ENCODE assay signal across 18 cellular contexts in genomic region chr5:76351176-76351575, GRCh38. TPM values are rescaled to one million over a fixed set of nuclear protein-coding genes. Genes with fewer than 3 reads are reported as not detected.
DNase-seq lines count a peak whose midpoint lies in the region; ATAC-seq and TF ChIP-seq lines count a peak whose summit lies in the region.
"Had no signal": no experiment of that assay in that cellular context is flagged by ENCODE, and none has a peak within 500 bp of the region (broad histone marks: within the 10 kb centered on the region; RNA-seq: fewer than 3 reads in every experiment).

No MANE protein-coding gene starts in this region.

- no peaks in the 10 kb centered on the region for H4K20me1 ChIP-seq in SU-DHL-6 (ENCODE audit: low read depth, low read length)

- DNase-seq in gastrocnemius medialis (no peak), OCI-M2 (lab: John Stamatoyannopoulos, UW; ENCODE audit: unreplicated experiment) (no peak), NCI-H2196 (lab: John Stamatoyannopoulos, UW; ENCODE audit: unreplicated experiment) (no peak), cerebellar cortex (ENCODE audit: low spot score) (no peak)
- DNase-seq: activated naive CD4-positive, alpha-beta T cell; AML-193; DMS79 treated with DMSO at 0.1 percent for 48 hours; effector CD4-positive, alpha-beta T cell; NCI-H2081 treated with DMSO at 0.1 percent for 48 hours; NK-92 treated with Interleukin-12 subunit alpha and Interleukin-12 subunit beta, amount 100 ng/mL, for 24 hours; right lobe of liver; SK-N-SH; stimulated activated naive CD8-positive, alpha-beta T cell treated with anti-CD3 and anti-CD28 coated beads, Interleukin-15, Interleukin-2, amounts not matched to agents 100 U/mL and 50 U/mL, for 24 hours had no signal

- H3K4me2 ChIP-seq in SU-DHL-6 (ENCODE audit: low read depth, low read length, poor library complexity, severe bottlenecking): peak overlapping the region; percentile 55
- H3K4me2 ChIP-seq: SK-N-SH had no signal

- H3K9me3 ChIP-seq in SU-DHL-6 (ENCODE audit: insufficient read depth, low read length) (no peaks in the 10 kb centered on the region), gastrocnemius medialis (no peaks in the 10 kb centered on the region)
- H3K9me3 ChIP-seq: right lobe of liver, SK-N-SH had no signal

- H3F3A ChIP-seq in SU-DHL-6 (ENCODE audit: insufficient read depth): peaks cover 7% of the 10 kb centered on the region; the same call in 1 of the 2 replicates

- in situ Hi-C loops in gastrocnemius medialis (cut with MboI; ENCODE audit: low sequenced_read_pairs in 4 of 4): no loop called here

- no peaks in the 10 kb centered on the region for H3K9me2 ChIP-seq in SU-DHL-6 (replicated peaks; ENCODE audit: insufficient read depth, low read length)
- H3K9me2 ChIP-seq: SK-N-SH had no signal

- peak; percentile 28 for ATAC-seq in GM18907 (IDR thresholded peaks at IDR 0.05; ENCODE audit: unreplicated experiment)
- ATAC-seq in GM21576 (IDR thresholded peaks at IDR 0.05; ENCODE audit: unreplicated experiment): peak; percentile 14
- ATAC-seq in HG02981 (IDR thresholded peaks at IDR 0.05; ENCODE audit: unreplicated experiment): peak; percentile 3
- ATAC-seq in gastrocnemius medialis: no peak
- ATAC-seq: right lobe of liver; stimulated activated naive CD8-positive, alpha-beta T cell treated with anti-CD3 and anti-CD28 coated beads, Interleukin-15, Interleukin-2, amounts not matched to agents 100 U/mL and 50 U/mL, for 24 hours had no signal

- H2AFZ ChIP-seq in SU-DHL-6 (ENCODE audit: low read depth, low read length, severe bottlenecking): no peak overlapping the region

- H3K36me3 ChIP-seq in SU-DHL-6 (ENCODE audit: low read length) (no peaks in the 10 kb centered on the region), gastrocnemius medialis (no peaks in the 10 kb centered on the region)
- H3K36me3 ChIP-seq: right lobe of liver had no signal

- no peak overlapping the region; the same call in 1 of the 2 replicates for H3K9ac ChIP-seq in SU-DHL-6 (ENCODE audit: low read length)
- H3K9ac ChIP-seq: SK-N-SH had no signal

- no peak for TF ChIP-seq CTCF in SU-DHL-6 (IDR thresholded peaks at IDR 0.05; ENCODE audit: insufficient read depth, low read length, poor library complexity, severe bottlenecking)
- no peak for TF ChIP-seq CTCF in gastrocnemius medialis (IDR thresholded peaks at IDR 0.05 in 4 of 5, conservative IDR thresholded peaks at IDR 0.05 in 1 of 5)

- H3K4me1 ChIP-seq in gastrocnemius medialis: no peaks in the 10 kb centered on the region
- H3K4me1 ChIP-seq: right lobe of liver had no signal

- H3K79me2 ChIP-seq in SU-DHL-6 (ENCODE audit: insufficient read depth, low read length): no peaks in the 10 kb centered on the region

- intact Hi-C loops in gastrocnemius medialis (cut with DNase I; ENCODE audit: low total_unique reads): no loop called here

- H3K27me3 ChIP-seq in SU-DHL-6 (ENCODE audit: low read length) (no peaks in the 10 kb centered on the region), gastrocnemius medialis (no peaks in the 10 kb centered on the region)
- H3K27me3 ChIP-seq: right lobe of liver had no signal

- H3K4me3 ChIP-seq in SU-DHL-6 (ENCODE audit: insufficient read depth, low read length, poor library complexity, severe bottlenecking) (no peak overlapping the region), gastrocnemius medialis (no peak overlapping the region)
- H3K4me3 ChIP-seq: lung, right lobe of liver had no signal

- TF ChIP-seq POLR2A in gastrocnemius medialis (IDR thresholded peaks at IDR 0.05): no peak

- peak overlapping the region; percentile 92 for H3K27ac ChIP-seq in SU-DHL-6 (ENCODE audit: low read depth, low read length)
- H3K27ac ChIP-seq in gastrocnemius medialis: no peak overlapping the region
- H3K27ac ChIP-seq: right lobe of liver had no signal

RNA-seq across cellular contexts. Expression of gene IQGAP2, which starts 51.9 kb away (rescaled TPM):
- total RNA-seq in gastrocnemius medialis: 1 to 10 TPM; 1.5 to 6.8 (median 2.5) TPM

Comparison
In these comparisons a context has a peak if more than half of its experiments do, and no peak if none do; other contexts are left out.
1. ATAC-seq: peak in GM18907 (single experiment), GM21576 (single experiment) and HG02981 (single experiment); none in gastrocnemius medialis (0 of 2).